ENCODE assay signal across 31 cellular contexts in genomic region chr21:41873005-41873404, GRCh38.
"Had no signal": no experiment of that assay in that cellular context is flagged by ENCODE, and none has a peak within 500 bp of the region (broad histone marks: within the 10 kb centered on the region; RNA-seq: fewer than 3 reads in every experiment).

No MANE protein-coding gene starts in this region.

- H3K36me3 Mint-ChIP-seq: activated CD8-positive, alpha-beta memory T cell treated with anti-CD3 and anti-CD28 coated beads, Interleukin-2, amount 10 ng/mL, durations not matched to agents 7 days and 5 days; activated naive CD4-positive, alpha-beta T cell treated with anti-CD3 and anti-CD28 coated beads, Interleukin-2, amount 50 U/mL, for 72 hours had no signal

- FAIRE-seq: bronchial epithelial cell, frontal cortex had no signal

- H3K36me3 ChIP-seq: left ventricle myocardium inferior, ovary, prostate gland, uterus had no signal

- H3K27ac ChIP-seq: hepatocyte, left ventricle myocardium inferior, ovary, prostate gland, skin epidermis, uterus had no signal

- H3K9me3 Mint-ChIP-seq: activated CD4-positive, alpha-beta T cell treated with anti-CD3 and anti-CD28 coated beads, Interleukin-2, amount 10 ng/mL, durations not matched to agents 24 days and 14 days; activated CD8-positive, alpha-beta T cell treated with anti-CD3 and anti-CD28 coated beads for 36 hours; activated naive CD4-positive, alpha-beta T cell treated with anti-CD3 and anti-CD28 coated beads, Interleukin-2, amount 50 U/mL, for 72 hours; activated T-cell treated with anti-CD3 and anti-CD28 coated beads, Interleukin-2, amount 50 U/mL, for 72 hours; central memory CD8-positive, alpha-beta T cell; dendritic cell treated with granulocyte-macrophage colony-stimulating factor and Interleukin-4, amounts not matched to agents 40 ng/mL and 50 ng/mL, for 4 days; nephron; stimulated activated effector memory CD8-positive, alpha-beta T cell treated with anti-CD3 and anti-CD28 coated beads, Interleukin-12 subunit alpha, Interleukin-12 subunit beta, amount 100 ng/mL, for 72 hours; stimulated activated naive CD8-positive, alpha-beta T cell treated with anti-CD3 and anti-CD28 coated beads, Interleukin-15, amount 100 ng/mL, for 72 hours; type B pancreatic cell had no signal

- DNase-seq: activated CD4-positive, alpha-beta T cell treated with anti-CD3 and anti-CD28 coated beads, Interleukin-2, amount 10 ng/mL, durations not matched to agents 24 days and 14 days; activated CD8-positive, alpha-beta memory T cell treated with anti-CD3 and anti-CD28 coated beads, Interleukin-2, amount 10 ng/mL, durations not matched to agents 7 days and 5 days; activated CD8-positive, alpha-beta T cell treated with anti-CD3 and anti-CD28 coated beads for 36 hours; activated naive CD4-positive, alpha-beta T cell; activated T-cell treated with anti-CD3 and anti-CD28 coated beads for 4 hours; activated T-cell treated with anti-CD3 and anti-CD28 coated beads, Interleukin-2, amount 50 U/mL, for 72 hours; effector CD8-positive, alpha-beta T cell; glutamatergic neuron; islet precursor cell; left ventricle myocardium inferior; mucosa of descending colon; ovary; retina; stimulated activated CD4-positive, alpha-beta T cell treated with anti-CD3 and anti-CD28 coated beads, Interleukin-4, amount 100 ng/mL, for 24 hours; stimulated activated naive CD8-positive, alpha-beta T cell treated with anti-CD3 and anti-CD28 coated beads, Interleukin-15, amount 100 ng/mL, for 72 hours; substantia nigra; uterus had no signal

- H3K9me3 ChIP-seq: left ventricle myocardium inferior, mucosa of descending colon, ovary, prostate gland, uterus had no signal

- H3K4me1 ChIP-seq: prostate gland had no signal

- H3K4me3 ChIP-seq: hepatocyte, left ventricle myocardium inferior, lung, mucosa of descending colon, ovary, prostate gland, skin epidermis, uterus had no signal

- H3K4me2 ChIP-seq: hepatocyte had no signal

- H3K4me3 Mint-ChIP-seq: activated CD4-positive, alpha-beta T cell treated with anti-CD3 and anti-CD28 coated beads, Interleukin-2, amount 10 ng/mL, durations not matched to agents 24 days and 14 days; activated CD8-positive, alpha-beta memory T cell treated with anti-CD3 and anti-CD28 coated beads, Interleukin-2, amount 10 ng/mL, durations not matched to agents 7 days and 5 days; activated CD8-positive, alpha-beta T cell treated with anti-CD3 and anti-CD28 coated beads for 36 hours; activated T-cell treated with anti-CD3 and anti-CD28 coated beads, Interleukin-2, amount 50 U/mL, for 72 hours; central memory CD8-positive, alpha-beta T cell; dendritic cell treated with granulocyte-macrophage colony-stimulating factor and Interleukin-4, amounts not matched to agents 40 ng/mL and 50 ng/mL, for 4 days; nephron; stimulated activated effector memory CD8-positive, alpha-beta T cell treated with anti-CD3 and anti-CD28 coated beads, Interleukin-12 subunit alpha, Interleukin-12 subunit beta, amount 100 ng/mL, for 72 hours; stimulated activated naive CD8-positive, alpha-beta T cell treated with anti-CD3 and anti-CD28 coated beads, Interleukin-15, amount 100 ng/mL, for 72 hours; type B pancreatic cell had no signal

- H2AFZ ChIP-seq: hepatocyte had no signal

- H3K27me3 ChIP-seq: hepatocyte, ovary, uterus had no signal

- ATAC-seq: activated CD4-positive, CD25-positive, alpha-beta regulatory T cell treated with anti-CD3 and anti-CD28 coated beads, Interleukin-2, amount 50 U/mL, for 24 hours; activated CD8-positive, alpha-beta memory T cell treated with anti-CD3 and anti-CD28 coated beads, Interleukin-2, amount 10 ng/mL, durations not matched to agents 7 days and 5 days; activated CD8-positive, alpha-beta T cell treated with anti-CD3 and anti-CD28 coated beads for 36 hours; activated naive CD4-positive, alpha-beta T cell treated with anti-CD3 and anti-CD28 coated beads, Interleukin-2, amount 50 U/mL, for 72 hours; activated T-cell treated with anti-CD3 and anti-CD28 coated beads, Interleukin-2, amount 50 U/mL, for 72 hours; mucosa of descending colon; sciatic nerve; stimulated activated effector memory CD8-positive, alpha-beta T cell treated with anti-CD3 and anti-CD28 coated beads, Interleukin-12 subunit alpha, Interleukin-12 subunit beta, amount 100 ng/mL, for 72 hours; stimulated activated naive CD8-positive, alpha-beta T cell treated with anti-CD3 and anti-CD28 coated beads, Interleukin-15, amount 100 ng/mL, for 72 hours had no signal

- H3K27ac Mint-ChIP-seq: activated CD4-positive, alpha-beta T cell treated with anti-CD3 and anti-CD28 coated beads, Interleukin-2, amount 10 ng/mL, durations not matched to agents 24 days and 14 days; activated CD8-positive, alpha-beta memory T cell treated with anti-CD3 and anti-CD28 coated beads, Interleukin-2, amount 10 ng/mL, durations not matched to agents 7 days and 5 days; activated CD8-positive, alpha-beta T cell treated with anti-CD3 and anti-CD28 coated beads for 36 hours; activated naive CD4-positive, alpha-beta T cell treated with anti-CD3 and anti-CD28 coated beads, Interleukin-2, amount 50 U/mL, for 72 hours; activated T-cell treated with anti-CD3 and anti-CD28 coated beads, Interleukin-2, amount 50 U/mL, for 72 hours; dendritic cell treated with granulocyte-macrophage colony-stimulating factor and Interleukin-4, amounts not matched to agents 40 ng/mL and 50 ng/mL, for 4 days; nephron; type B pancreatic cell had no signal

- H3K27me3 Mint-ChIP-seq: activated CD4-positive, alpha-beta T cell treated with anti-CD3 and anti-CD28 coated beads, Interleukin-2, amount 10 ng/mL, durations not matched to agents 24 days and 14 days; activated CD8-positive, alpha-beta memory T cell treated with anti-CD3 and anti-CD28 coated beads, Interleukin-2, amount 10 ng/mL, durations not matched to agents 7 days and 5 days; activated CD8-positive, alpha-beta T cell treated with anti-CD3 and anti-CD28 coated beads for 36 hours; central memory CD8-positive, alpha-beta T cell; dendritic cell treated with granulocyte-macrophage colony-stimulating factor and Interleukin-4, amounts not matched to agents 40 ng/mL and 50 ng/mL, for 4 days; stimulated activated naive CD8-positive, alpha-beta T cell treated with anti-CD3 and anti-CD28 coated beads, Interleukin-15, amount 100 ng/mL, for 72 hours; type B pancreatic cell had no signal
